23 cellular contexts compared by ENCODE assay signal in genomic region chr5:73641811-73642210, GRCh38. TPM values are rescaled to one million over a fixed set of nuclear protein-coding genes. Genes with fewer than 3 reads are reported as not detected.
"Had no signal": no experiment of that assay in that cellular context is flagged by ENCODE, and none has a peak within 500 bp of the region (broad histone marks: within the 10 kb centered on the region; RNA-seq: fewer than 3 reads in every experiment).

No MANE protein-coding gene starts in this region.

- H3K36me3 ChIP-seq: left ventricle myocardium inferior, prostate gland, upper lobe of left lung had no signal

- H3K27me3 ChIP-seq: upper lobe of left lung had no signal

- H3K9me3 ChIP-seq: left ventricle myocardium inferior, prostate gland, upper lobe of left lung had no signal

- H3K36me3 Mint-ChIP-seq: activated CD8-positive, alpha-beta memory T cell treated with anti-CD3 and anti-CD28 coated beads, Interleukin-2, amount 10 ng/mL, durations not matched to agents 7 days and 5 days; activated naive CD8-positive, alpha-beta T cell treated with anti-CD3 and anti-CD28 coated beads for 36 hours had no signal

- H3K4me1 Mint-ChIP-seq: activated CD4-positive, alpha-beta memory T cell treated with anti-CD3 and anti-CD28 coated beads, Interleukin-2, amount 10 ng/mL, durations not matched to agents 7 days and 5 days; activated CD8-positive, alpha-beta memory T cell treated with anti-CD3 and anti-CD28 coated beads, Interleukin-2, amount 10 ng/mL, durations not matched to agents 7 days and 5 days; activated naive CD8-positive, alpha-beta T cell treated with anti-CD3 and anti-CD28 coated beads for 36 hours; activated T-helper 17 cell treated with anti-CD3 and anti-CD28 coated beads, Interleukin-2, amount 50 U/mL, for 72 hours; stimulated activated naive CD8-positive, alpha-beta T cell treated with anti-CD3 and anti-CD28 coated beads, Interleukin-15, amount 100 ng/mL, for 72 hours had no signal

- H3K27ac ChIP-seq: left ventricle myocardium inferior, prostate gland, upper lobe of left lung had no signal

- H3K9me3 Mint-ChIP-seq: activated CD4-positive, alpha-beta memory T cell treated with anti-CD3 and anti-CD28 coated beads, Interleukin-2, amount 10 ng/mL, durations not matched to agents 7 days and 5 days; activated naive CD8-positive, alpha-beta T cell treated with anti-CD3 and anti-CD28 coated beads for 36 hours; activated T-helper 17 cell treated with anti-CD3 and anti-CD28 coated beads, Interleukin-2, amount 50 U/mL, for 72 hours; effector memory CD8-positive, alpha-beta T cell; stimulated activated naive CD8-positive, alpha-beta T cell treated with anti-CD3 and anti-CD28 coated beads, Interleukin-15, amount 100 ng/mL, for 72 hours; T-helper 2 cell treated with Interferon-gamma antibody and Interleukin-4, amounts not matched to agents 5 μg/mL and 100 μg/mL, for 36 hours had no signal

- H3K4me3 Mint-ChIP-seq: activated CD4-positive, alpha-beta memory T cell treated with anti-CD3 and anti-CD28 coated beads, Interleukin-2, amount 10 ng/mL, durations not matched to agents 7 days and 5 days; activated CD8-positive, alpha-beta memory T cell treated with anti-CD3 and anti-CD28 coated beads, Interleukin-2, amount 10 ng/mL, durations not matched to agents 7 days and 5 days; activated naive CD8-positive, alpha-beta T cell treated with anti-CD3 and anti-CD28 coated beads for 36 hours; activated T-helper 17 cell treated with anti-CD3 and anti-CD28 coated beads, Interleukin-2, amount 50 U/mL, for 72 hours; effector memory CD8-positive, alpha-beta T cell; stimulated activated naive CD8-positive, alpha-beta T cell treated with anti-CD3 and anti-CD28 coated beads, Interleukin-15, amount 100 ng/mL, for 72 hours; T-helper 2 cell treated with Interferon-gamma antibody and Interleukin-4, amounts not matched to agents 5 μg/mL and 100 μg/mL, for 36 hours had no signal

- H3K4me1 ChIP-seq: left ventricle myocardium inferior, prostate gland had no signal

- ATAC-seq: activated CD8-positive, alpha-beta memory T cell treated with anti-CD3 and anti-CD28 coated beads, Interleukin-2, amount 10 ng/mL, durations not matched to agents 7 days and 5 days; activated T-helper 17 cell treated with anti-CD3 and anti-CD28 coated beads, Interleukin-2, amount 50 U/mL, for 72 hours; effector memory CD8-positive, alpha-beta T cell; right cardiac atrium; stimulated activated naive CD8-positive, alpha-beta T cell treated with anti-CD3 and anti-CD28 coated beads, Interleukin-15, amount 100 ng/mL, for 72 hours had no signal

- DNase-seq: activated CD4-positive, alpha-beta memory T cell treated with anti-CD3 and anti-CD28 coated beads, Interleukin-2, amount 10 ng/mL, durations not matched to agents 7 days and 5 days; activated CD4-positive, alpha-beta T cell treated with anti-CD3 and anti-CD28 coated beads for 48 hours; activated CD4-positive, CD25-positive, alpha-beta regulatory T cell; activated CD8-positive, alpha-beta memory T cell treated with anti-CD3 and anti-CD28 coated beads, Interleukin-2, amount 10 ng/mL, durations not matched to agents 7 days and 5 days; activated naive CD4-positive, alpha-beta T cell; activated naive CD8-positive, alpha-beta T cell treated with anti-CD3 and anti-CD28 coated beads for 36 hours; activated T-cell treated with anti-CD3 and anti-CD28 coated beads, Interleukin-2, amount 50 U/mL, for 1 hour; amniotic stem cell; effector memory CD8-positive, alpha-beta T cell; foreskin melanocyte; glutamatergic neuron; hippocampal formation; kidney; left ventricle myocardium inferior; right cardiac atrium; stimulated activated CD4-positive, alpha-beta T cell treated with anti-CD3 and anti-CD28 coated beads, Interleukin-4, amount 100 ng/mL, for 1 hour; stimulated activated naive CD8-positive, alpha-beta T cell treated with anti-CD3 and anti-CD28 coated beads, Interleukin-15, amount 100 ng/mL, for 72 hours; upper lobe of left lung had no signal

- FAIRE-seq: kidney had no signal

- H3K27ac Mint-ChIP-seq: activated CD4-positive, alpha-beta memory T cell treated with anti-CD3 and anti-CD28 coated beads, Interleukin-2, amount 10 ng/mL, durations not matched to agents 7 days and 5 days; activated CD8-positive, alpha-beta memory T cell treated with anti-CD3 and anti-CD28 coated beads, Interleukin-2, amount 10 ng/mL, durations not matched to agents 7 days and 5 days; activated naive CD8-positive, alpha-beta T cell treated with anti-CD3 and anti-CD28 coated beads for 36 hours; activated T-helper 17 cell treated with anti-CD3 and anti-CD28 coated beads, Interleukin-2, amount 50 U/mL, for 72 hours; effector memory CD8-positive, alpha-beta T cell; stimulated activated naive CD8-positive, alpha-beta T cell treated with anti-CD3 and anti-CD28 coated beads, Interleukin-15, amount 100 ng/mL, for 72 hours; T-helper 2 cell treated with Interferon-gamma antibody and Interleukin-4, amounts not matched to agents 5 μg/mL and 100 μg/mL, for 36 hours had no signal

- H3K4me3 ChIP-seq: left ventricle myocardium inferior, prostate gland, smooth muscle cell, upper lobe of left lung had no signal

RNA-seq across cellular contexts. Expression of gene ARHGEF28, which starts 15.8 kb away (rescaled TPM):
- total RNA-seq: activated CD4-positive, alpha-beta memory T cell treated with anti-CD3 and anti-CD28 coated beads, Interleukin-2, amount 10 ng/mL, durations not matched to agents 7 days and 5 days; activated CD8-positive, alpha-beta memory T cell treated with anti-CD3 and anti-CD28 coated beads, Interleukin-2, amount 10 ng/mL, durations not matched to agents 7 days and 5 days; activated naive CD8-positive, alpha-beta T cell treated with anti-CD3 and anti-CD28 coated beads for 36 hours had no signal
- polyA plus RNA-seq: neural cell had no signal
